Comparison of ENCODE assay signal across 9 cellular contexts in genomic region chr17:80221401-80221800, GRCh38. TPM values are rescaled to one million over a fixed set of nuclear protein-coding genes. Genes with fewer than 3 reads are reported as not detected.
DNase-seq lines count a peak whose midpoint lies in the region; ATAC-seq and TF ChIP-seq lines count a peak whose summit lies in the region.
"Had no signal": no experiment of that assay in that cellular context is flagged by ENCODE, and none has a peak within 500 bp of the region (broad histone marks: within the 10 kb centered on the region; RNA-seq: fewer than 3 reads in every experiment).

No MANE protein-coding gene starts in this region.

- TF ChIP-seq CTCF in cardiac fibroblast (IDR thresholded peaks at IDR 0.05; ENCODE audit: low read depth, low read length) (no peak), tibial artery (IDR thresholded peaks at IDR 0.05) (no peak)

- no peak overlapping the region for H2BK5ac ChIP-seq in mesenchymal stem cell (ENCODE audit: low read depth, low read length, poor library complexity, severe bottlenecking)

- peak overlapping the region; percentile 80 for H3K4me3 Mint-ChIP-seq in activated T-cell treated with anti-CD3 and anti-CD28 coated beads, Interleukin-2, amount 50 U/mL, for 4 hours

- H3K4me3 ChIP-seq in cardiac fibroblast (replicated peaks in 1 of 2; ENCODE audit: low read depth in 2 of 2, low read length in 2 of 2), result peak overlapping the region; percentile 82 to 90
- peak overlapping the region; percentile 15 to 97 for H3K4me3 ChIP-seq in mesenchymal stem cell (ENCODE audit: insufficient read depth in 1 of 2, low read depth in 1 of 2, low read length in 2 of 2)
- H3K4me3 ChIP-seq in tibial artery, result peak overlapping the region; percentile 81 to 93

- H3K9me3 Mint-ChIP-seq in activated T-cell treated with anti-CD3 and anti-CD28 coated beads, Interleukin-2, amount 50 U/mL, for 4 hours, result no peaks in the 10 kb centered on the region

- no peak overlapping the region for H2BK120ac ChIP-seq in mesenchymal stem cell (ENCODE audit: low read depth, low read length)

- no peaks in the 10 kb centered on the region for H3K27me3 Mint-ChIP-seq in activated T-cell treated with anti-CD3 and anti-CD28 coated beads, Interleukin-2, amount 50 U/mL, for 4 hours (ENCODE audit: low read depth)

- intact Hi-C loops in tibial artery (cut with DNase I; ENCODE audit: low total_unique reads), result no loop called here

- peak overlapping the region; percentile 88 for H3K4me2 ChIP-seq in mesenchymal stem cell (ENCODE audit: low read length, poor library complexity, severe bottlenecking)

- H2BK15ac ChIP-seq in mesenchymal stem cell (ENCODE audit: low read depth, poor library complexity, severe bottlenecking), result peak overlapping the region; percentile 71

- no peak overlapping the region for H3K18ac ChIP-seq in mesenchymal stem cell (ENCODE audit: low read depth in 1 of 2, low read length in 2 of 2)

- ATAC-seq in activated T-cell treated with anti-CD3 and anti-CD28 coated beads, Interleukin-2, amount 50 U/mL, for 4 hours, result no peak
- no peak for ATAC-seq in HG03439 (IDR thresholded peaks at IDR 0.05; ENCODE audit: unreplicated experiment)

- H2BK12ac ChIP-seq in mesenchymal stem cell (ENCODE audit: low read length in 2 of 2), result no peak overlapping the region

- H3K27me3 ChIP-seq in mesenchymal stem cell (ENCODE audit: control insufficient read depth in 1 of 2, insufficient read depth in 1 of 2, low read length in 2 of 2) (no peaks in the 10 kb centered on the region), tibial artery (no peaks in the 10 kb centered on the region)

- peak overlapping the region in 1 of 2 experiments; percentile 4 for H3K14ac ChIP-seq in mesenchymal stem cell (ENCODE audit: low read length in 2 of 2)

- H4K8ac ChIP-seq in mesenchymal stem cell (ENCODE audit: low read length), result no peak overlapping the region

- H3K36me3 ChIP-seq in mesenchymal stem cell (ENCODE audit: control insufficient read depth in 1 of 2, insufficient read depth in 2 of 2, low read depth in 1 of 2, low read length in 2 of 2) (peaks cover 32 to 56% of the 10 kb centered on the region in 2 experiments), tibial artery (peaks cover 0 to 40% (median 22%) of the 10 kb centered on the region in 3 donors)

- DNase-seq in activated T-cell treated with anti-CD3 and anti-CD28 coated beads, Interleukin-2, amount 50 U/mL, for 4 hours, result no peak
- no peak for DNase-seq in activated T-cell treated with anti-CD3 and anti-CD28 coated beads, Interleukin-2, amount 50 U/mL, for 1 hour
- no peak for DNase-seq in cardiac fibroblast (ENCODE audit: low read depth in 2 of 2)
- no peak for DNase-seq in mesenchymal stem cell
- DNase-seq in tibial artery, result no peak
- no peak for DNase-seq in NCI-H1417 (lab: John Stamatoyannopoulos, UW)
- no peak for DNase-seq in NCI-H526 treated with DMSO at 0.1 percent for 48 hours (lab: John Stamatoyannopoulos, UW)

- H3K4me1 ChIP-seq in mesenchymal stem cell (ENCODE audit: control insufficient read depth, insufficient read depth, low read depth, low read length) (peaks cover 23% of the 10 kb centered on the region), tibial artery (peaks cover 0 to 29% (median 21%) of the 10 kb centered on the region in 4 donors)

- H3K27ac ChIP-seq in mesenchymal stem cell (ENCODE audit: low read length, poor library complexity, severe bottlenecking), result no peak overlapping the region
- peak overlapping the region in 1 of 2 donors; percentile 82 for H3K27ac ChIP-seq in tibial artery
- H3K27ac ChIP-seq: HL-60 had no signal

- H4K91ac ChIP-seq in mesenchymal stem cell (ENCODE audit: low read length), result no peak overlapping the region

- H3K9me3 ChIP-seq in mesenchymal stem cell (ENCODE audit: control insufficient read depth, low read length) (no peaks in the 10 kb centered on the region), tibial artery (no peaks in the 10 kb centered on the region)

- H2AFZ ChIP-seq in mesenchymal stem cell (ENCODE audit: low read depth, low read length), result no peak overlapping the region

- H3K9ac ChIP-seq in mesenchymal stem cell (ENCODE audit: low read length), result peak overlapping the region; percentile 98

- H3K36me3 Mint-ChIP-seq in activated T-cell treated with anti-CD3 and anti-CD28 coated beads, Interleukin-2, amount 50 U/mL, for 4 hours (ENCODE audit: insufficient read depth), result peaks cover 20% of the 10 kb centered on the region

- H3K4ac ChIP-seq in mesenchymal stem cell (ENCODE audit: low read depth in 1 of 2, low read length in 2 of 2), result no peak overlapping the region

- peaks cover 42% of the 10 kb centered on the region for H3K79me1 ChIP-seq in mesenchymal stem cell (replicated peaks; ENCODE audit: low read length, poor library complexity, severe bottlenecking)

- WGBS in mesenchymal stem cell, result 86% methylated on average over 20 of the region's 20 CpGs

- peaks cover 46% of the 10 kb centered on the region for H3K4me1 Mint-ChIP-seq in activated T-cell treated with anti-CD3 and anti-CD28 coated beads, Interleukin-2, amount 50 U/mL, for 4 hours (ENCODE audit: low read depth)

- H3K23ac ChIP-seq in mesenchymal stem cell (ENCODE audit: low read length in 2 of 2), result no peak overlapping the region

- H2AK5ac ChIP-seq in mesenchymal stem cell (ENCODE audit: low read length, severe bottlenecking), result no peak overlapping the region

RNA-seq across cellular contexts. Expression of gene SLC26A11, which starts 1.2 kb away (rescaled TPM):
- 10 to 100 TPM; 15.8 to 16.5 (median 16.4) TPM for total RNA-seq in activated T-cell treated with anti-CD3 and anti-CD28 coated beads, Interleukin-2, amount 50 U/mL, for 4 hours
- polyA plus RNA-seq in mesenchymal stem cell (2013, experiment 1 of 2), result 16.2 TPM
- polyA plus RNA-seq in mesenchymal stem cell (2013, experiment 2 of 2), result 15.6 TPM

RNA-seq across cellular contexts. Expression of gene SGSH, which starts 1.3 kb away (rescaled TPM):
- 10 to 100 TPM; 18.9 to 25.2 (median 19.1) TPM for total RNA-seq in activated T-cell treated with anti-CD3 and anti-CD28 coated beads, Interleukin-2, amount 50 U/mL, for 4 hours
- 59.2 TPM for polyA plus RNA-seq in mesenchymal stem cell (2013, experiment 1 of 2)
- 59.8 TPM for polyA plus RNA-seq in mesenchymal stem cell (2013, experiment 2 of 2)

RNA-seq across cellular contexts. Expression of gene RNF213, which starts 39.3 kb away (rescaled TPM):
- total RNA-seq in activated T-cell treated with anti-CD3 and anti-CD28 coated beads, Interleukin-2, amount 50 U/mL, for 4 hours, result 100 to 1,000 TPM; 205 to 289 (median 262) TPM
- 21.7 TPM for polyA plus RNA-seq in mesenchymal stem cell (2013, experiment 1 of 2)
- polyA plus RNA-seq in mesenchymal stem cell (2013, experiment 2 of 2), result 18.9 TPM

RNA-seq across cellular contexts. Expression of gene CARD14, which starts 51.6 kb away (rescaled TPM):
- total RNA-seq in activated T-cell treated with anti-CD3 and anti-CD28 coated beads, Interleukin-2, amount 50 U/mL, for 4 hours, result not detected
- 0.01 TPM for polyA plus RNA-seq in mesenchymal stem cell (2013, experiment 1 of 2)
- polyA plus RNA-seq in mesenchymal stem cell (2013, experiment 2 of 2), result 0.07 TPM
